ENCODE assay signal across 30 cellular contexts in the genomic region with DNA sequence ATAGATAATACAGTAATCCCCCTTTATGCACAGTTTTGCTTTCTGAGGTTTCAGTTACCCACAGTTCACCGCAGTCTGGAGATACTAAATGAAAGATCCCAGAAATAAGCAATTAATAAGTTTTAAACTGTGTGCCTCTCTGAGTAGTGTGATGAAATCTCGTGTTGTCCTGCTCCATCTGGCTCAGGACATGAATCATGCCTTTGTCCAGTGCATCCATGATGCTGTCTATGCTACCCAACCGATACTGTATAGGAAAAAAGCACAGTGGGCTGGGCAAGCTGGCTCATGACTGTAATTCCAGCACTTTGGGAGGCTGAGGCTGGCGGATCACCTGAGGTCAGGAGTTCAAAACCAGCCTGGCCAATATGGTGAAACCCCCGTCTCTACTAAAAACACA.
"Had no signal": no experiment of that assay in that cellular context is flagged by ENCODE, and none has a peak within 500 bp of the region (broad histone marks: within the 10 kb centered on the region; RNA-seq: fewer than 3 reads in every experiment).

No MANE protein-coding gene starts in this region.

- H3K79me2 ChIP-seq: hepatocyte, parathyroid adenoma had no signal

- H3K4me3 ChIP-seq: body of pancreas, esophagus squamous epithelium, gastrocnemius medialis, hepatocyte, psoas muscle, smooth muscle cell, upper lobe of right lung had no signal

- H3K4me1 ChIP-seq: gastrocnemius medialis, parathyroid adenoma, psoas muscle, upper lobe of right lung had no signal

- H3K27me3 ChIP-seq: body of pancreas, gastrocnemius medialis, hepatocyte, upper lobe of right lung had no signal

- H3K9ac ChIP-seq: parathyroid adenoma had no signal

- H3K4me2 ChIP-seq: hepatocyte, smooth muscle cell had no signal

- H3K36me3 ChIP-seq: esophagus squamous epithelium, gastrocnemius medialis, upper lobe of right lung had no signal

- H3K27ac ChIP-seq: body of pancreas, esophagus squamous epithelium, gastrocnemius medialis, hepatocyte, psoas muscle, upper lobe of right lung, VCaP had no signal

- H3K9me3 ChIP-seq: body of pancreas, esophagus squamous epithelium, gastrocnemius medialis, psoas muscle, upper lobe of right lung had no signal

- H2AFZ ChIP-seq: hepatocyte had no signal

- ATAC-seq: activated T-cell treated with anti-CD3 and anti-CD28 coated beads, Interleukin-2, amount 50 U/mL, for 72 hours; body of pancreas; effector memory CD8-positive, alpha-beta T cell; gastrocnemius medialis; naive thymus-derived CD4-positive, alpha-beta T cell; psoas muscle; stimulated activated memory B cell treated with anti-CD40 and anti-IgM and Interleukin-4, amounts not matched to agents 10 μg/mL and 1 μg/mL and 100 μg/mL, for 72 hours; stimulated activated naive CD8-positive, alpha-beta T cell treated with anti-CD3 and anti-CD28 coated beads, Interleukin-15, amount 100 ng/mL, for 72 hours; upper lobe of right lung had no signal

- DNase-seq: activated CD4-positive, alpha-beta T cell treated with anti-CD3 and anti-CD28 coated beads for 4 hours; activated CD4-positive, alpha-beta T cell treated with anti-CD3 and anti-CD28 coated beads, Interleukin-2, amount 50 U/mL, for 4 hours; activated effector memory CD4-positive, alpha-beta T cell treated with Interleukin-2 at 50 U/mL for 16 hours; activated naive CD4-positive, alpha-beta T cell treated with Interleukin-2 at 50 U/mL for 16 hours; activated T-cell treated with anti-CD3 and anti-CD28 coated beads for 4 hours; activated T-cell treated with anti-CD3 and anti-CD28 coated beads, Interleukin-2, amount 50 U/mL, for 72 hours; aorta; body of pancreas; cortex of kidney; effector memory CD8-positive, alpha-beta T cell; esophagus squamous epithelium; gastrocnemius medialis; glutamatergic neuron; immature natural killer cell; midbrain; naive thymus-derived CD4-positive, alpha-beta T cell; nucleus accumbens; psoas muscle; stimulated activated CD4-positive, alpha-beta T cell treated with anti-CD3 and anti-CD28 coated beads, Interleukin-1b, Interleukin-23, amount 100 ng/mL, for 48 hours; stimulated activated CD4-positive, alpha-beta T cell treated with anti-CD3 and anti-CD28 coated beads, Interleukin-4, amount 100 ng/mL, for 4 hours; stimulated activated CD8-positive, alpha-beta memory T cell treated with anti-CD3 and anti-CD28 coated beads, Interleukin-4, amount 100 ng/mL, for 48 hours; stimulated activated naive CD8-positive, alpha-beta T cell treated with anti-CD3 and anti-CD28 coated beads, Interleukin-15, amount 100 ng/mL, for 72 hours; substantia nigra; T-helper 9 cell; upper lobe of right lung had no signal
